Comparison of ENCODE assay signal across 1 cellular context in the genomic region with DNA sequence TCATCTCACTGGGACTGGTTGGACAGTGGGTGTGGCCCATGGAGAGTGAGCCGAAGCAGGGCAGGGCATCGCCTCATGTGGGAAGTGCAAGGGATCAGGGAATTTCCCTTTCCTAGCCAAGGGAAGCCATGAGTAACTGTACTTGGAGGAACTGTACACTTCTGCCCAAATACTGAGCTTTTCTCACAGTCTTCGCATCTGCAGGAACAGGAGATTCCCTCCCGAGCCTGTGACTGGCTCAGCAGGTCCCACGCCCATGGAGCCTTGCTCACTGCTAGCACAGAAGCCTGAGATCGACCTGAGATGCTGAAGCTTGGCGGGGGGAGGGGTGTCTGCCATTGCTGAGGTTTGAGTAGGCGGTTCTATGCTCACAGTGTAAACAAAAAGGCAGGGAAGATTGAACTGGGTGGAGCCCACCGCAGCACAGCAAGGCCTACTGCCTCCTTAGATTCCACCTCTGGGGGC.
TF ChIP-seq lines count a peak whose summit lies in the region.

No MANE protein-coding gene starts in this region.

TF ChIP-seq in IMR-90, 13 proteins besides CTCF, POLR2A, EP300 and RAD21 (continued from another document):
- TF ChIP-seq, protein P1, sequence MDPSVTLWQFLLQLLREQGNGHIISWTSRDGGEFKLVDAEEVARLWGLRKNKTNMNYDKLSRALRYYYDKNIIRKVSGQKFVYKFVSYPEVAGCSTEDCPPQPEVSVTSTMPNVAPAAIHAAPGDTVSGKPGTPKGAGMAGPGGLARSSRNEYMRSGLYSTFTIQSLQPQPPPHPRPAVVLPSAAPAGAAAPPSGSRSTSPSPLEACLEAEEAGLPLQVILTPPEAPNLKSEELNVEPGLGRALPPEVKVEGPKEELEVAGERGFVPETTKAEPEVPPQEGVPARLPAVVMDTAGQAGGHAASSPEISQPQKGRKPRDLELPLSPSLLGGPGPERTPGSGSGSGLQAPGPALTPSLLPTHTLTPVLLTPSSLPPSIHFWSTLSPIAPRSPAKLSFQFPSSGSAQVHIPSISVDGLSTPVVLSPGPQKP (IDR thresholded peaks at IDR 0.05; ENCODE audit: borderline replicate concordance, low read depth, low read length): no peak
- TF ChIP-seq CEBPB (IDR thresholded peaks at IDR 0.05; ENCODE audit: low read depth, low read length) (no peak), NFE2L2 (IDR thresholded peaks at IDR 0.05; ENCODE audit: low read depth, low read length) (no peak), RFX5 (IDR thresholded peaks at IDR 0.05; ENCODE audit: low read depth, low read length) (no peak)
